ENCODE assay signal across 18 cellular contexts in genomic region chr11:2838091-2838490, GRCh38.
"Had no signal": no experiment of that assay in that cellular context is flagged by ENCODE, and none has a peak within 500 bp of the region (broad histone marks: within the 10 kb centered on the region; RNA-seq: fewer than 3 reads in every experiment).

No MANE protein-coding gene starts in this region.

- H3K27ac Mint-ChIP-seq: activated naive CD4-positive, alpha-beta T cell treated with anti-CD3 and anti-CD28 coated beads for 36 hours; activated naive CD8-positive, alpha-beta T cell treated with anti-CD3 and anti-CD28 coated beads, Interleukin-2, amount 50 U/mL, for 24 hours; memory B cell; natural killer cell had no signal

- H3K9me3 ChIP-seq: gastrocnemius medialis, left lung, thoracic aorta, uterus had no signal

- H3K4me3 ChIP-seq: gastrocnemius medialis, left lung, thoracic aorta, uterus had no signal

- H3K36me3 Mint-ChIP-seq: natural killer cell had no signal

- H3K9me3 Mint-ChIP-seq: activated naive CD4-positive, alpha-beta T cell treated with anti-CD3 and anti-CD28 coated beads for 36 hours; activated naive CD8-positive, alpha-beta T cell treated with anti-CD3 and anti-CD28 coated beads, Interleukin-2, amount 50 U/mL, for 24 hours; memory B cell; natural killer cell had no signal

- H3K36me3 ChIP-seq: gastrocnemius medialis, left lung, thoracic aorta, uterus had no signal

- H3K4me3 Mint-ChIP-seq: activated naive CD4-positive, alpha-beta T cell treated with anti-CD3 and anti-CD28 coated beads for 36 hours; activated naive CD8-positive, alpha-beta T cell treated with anti-CD3 and anti-CD28 coated beads, Interleukin-2, amount 50 U/mL, for 24 hours; memory B cell; natural killer cell had no signal

- ATAC-seq: activated naive CD8-positive, alpha-beta T cell treated with anti-CD3 and anti-CD28 coated beads, Interleukin-2, amount 50 U/mL, for 24 hours; gastrocnemius medialis; natural killer cell had no signal

- H3K27me3 Mint-ChIP-seq: activated naive CD8-positive, alpha-beta T cell treated with anti-CD3 and anti-CD28 coated beads, Interleukin-2, amount 50 U/mL, for 24 hours; memory B cell had no signal

- H3K4me1 Mint-ChIP-seq: activated naive CD8-positive, alpha-beta T cell treated with anti-CD3 and anti-CD28 coated beads, Interleukin-2, amount 50 U/mL, for 24 hours; natural killer cell had no signal

- DNase-seq: activated CD4-positive, alpha-beta T cell treated with anti-CD3 and anti-CD28 coated beads, Interleukin-2, amount 50 U/mL, for 4 hours; activated CD4-positive, CD25-positive, alpha-beta regulatory T cell treated with anti-CD3 and anti-CD28 coated beads, Interleukin-2, amount 50 U/mL, for 72 hours; activated naive CD4-positive, alpha-beta T cell treated with anti-CD3 and anti-CD28 coated beads for 36 hours; activated naive CD8-positive, alpha-beta T cell treated with anti-CD3 and anti-CD28 coated beads, Interleukin-2, amount 50 U/mL, for 24 hours; activated T-cell treated with anti-CD3 and anti-CD28 coated beads for 4 hours; aorta; erythroblast; gastrocnemius medialis; hippocampal formation; natural killer cell; stimulated activated CD4-positive, alpha-beta T cell treated with anti-CD3 and anti-CD28 coated beads, Interleukin-12 subunit alpha, Interleukin-12 subunit beta, amount 100 ng/mL, for 4 hours; stimulated activated CD4-positive, alpha-beta T cell treated with anti-CD3 and anti-CD28 coated beads, Interleukin-2, amount 100 ng/mL, for 24 hours; SW 1271; T1000; uterus had no signal

- H3K27me3 ChIP-seq: gastrocnemius medialis, left lung, uterus had no signal

- H3K27ac ChIP-seq: left lung, thoracic aorta, uterus had no signal
